8 cellular contexts compared by ENCODE assay signal in the genomic region with DNA sequence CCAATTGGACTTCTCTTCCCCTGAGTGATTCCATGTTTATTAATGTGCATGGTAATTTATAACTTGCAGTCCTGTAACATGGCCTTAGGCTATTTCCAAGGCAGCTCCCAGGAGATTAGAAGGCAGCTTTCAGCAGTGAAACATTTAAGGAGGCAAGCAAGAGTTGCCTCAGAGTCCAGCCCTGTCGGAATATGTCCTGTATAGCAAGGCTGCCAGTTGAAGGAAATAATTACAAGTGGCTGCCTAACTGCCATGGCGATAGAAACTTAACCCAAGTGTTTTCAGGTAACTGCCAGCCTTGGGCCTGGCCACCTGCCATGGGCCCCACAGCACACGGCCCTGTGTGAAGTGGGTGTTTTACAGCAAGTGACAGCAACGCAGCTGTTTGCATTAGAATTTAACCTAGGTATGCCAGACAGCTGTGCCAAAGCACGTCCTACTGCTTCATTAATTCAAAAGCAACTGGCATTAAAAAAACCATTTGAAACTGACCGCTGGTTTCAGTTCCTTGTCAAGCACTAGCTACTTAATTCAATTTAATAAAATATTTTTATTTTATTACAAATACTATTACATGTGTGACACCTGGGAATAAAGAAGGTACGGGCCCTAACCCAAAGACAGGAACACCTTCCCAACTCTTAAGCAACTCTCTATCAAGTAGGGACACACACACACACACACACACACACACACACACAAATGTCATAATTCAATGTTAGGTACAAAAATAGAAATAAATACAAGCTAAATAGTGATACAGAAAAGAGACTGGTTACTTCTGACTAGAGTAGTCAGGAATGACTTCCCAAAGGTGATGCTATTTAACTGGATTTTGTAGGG.
DNase-seq lines count a peak whose midpoint lies in the region; ATAC-seq and TF ChIP-seq lines count a peak whose summit lies in the region.

No MANE protein-coding gene starts in this region.

- WGBS in prostate gland, result 26% methylated on average over 7 of the region's 7 CpGs

- H3K36me3 ChIP-seq in mucosa of descending colon (ENCODE audit: low read depth) (no peaks in the 10 kb centered on the region), prostate gland (no peaks in the 10 kb centered on the region)

- H3K4me1 ChIP-seq in mucosa of descending colon (ENCODE audit: low read depth) (no peaks in the 10 kb centered on the region), prostate gland (replicated peaks) (no peaks in the 10 kb centered on the region)

- H3K4me3 ChIP-seq in mucosa of descending colon (no peak overlapping the region), prostate gland (no peak overlapping the region)

- POLR2A ChIA-PET in RWPE1 (lab: Yijun Ruan, JAX; ENCODE audit: low non-redundant PET), result no interaction called here

- no peak for TF ChIP-seq CTCF in mucosa of descending colon (IDR thresholded peaks at IDR 0.05)
- no peak for TF ChIP-seq CTCF in RWPE1 (conservative IDR thresholded peaks at IDR 0.05; ENCODE audit: low read depth)
- TF ChIP-seq CTCF in prostate gland (IDR thresholded peaks at IDR 0.05), result no peak

- intact Hi-C loops in mucosa of descending colon (cut with DNase I, micrococcal nuclease), result no loop called here
- intact Hi-C loops in prostate gland (cut with DNase I), result no loop called here

- DNase-seq in SHP77 (lab: John Stamatoyannopoulos, UW) (peak; percentile 84), mucosa of descending colon (peak in 1 of 3 donors; percentile 11), KG1 (lab: John Stamatoyannopoulos, UW) (no peak), RWPE1 (ENCODE audit: low spot score) (no peak), prostate gland (ENCODE audit: low spot score) (no peak)
- no peak for DNase-seq in NK-92 treated with Interleukin-12 subunit alpha and Interleukin-12 subunit beta, amount 100 ng/mL, for 24 hours (lab: John Stamatoyannopoulos, UW)

- H3K27me3 ChIP-seq in prostate gland (replicated peaks; ENCODE audit: insufficient read depth), result no peaks in the 10 kb centered on the region

- H3K9me3 ChIP-seq in mucosa of descending colon (no peaks in the 10 kb centered on the region), prostate gland (no peaks in the 10 kb centered on the region)

- ATAC-seq in GM18508 (IDR thresholded peaks at IDR 0.05; ENCODE audit: insufficient read depth, unreplicated experiment), result peak; percentile 64
- ATAC-seq in HG03175 (IDR thresholded peaks at IDR 0.05; ENCODE audit: unreplicated experiment), result peak; percentile 79
- ATAC-seq in mucosa of descending colon, result peak; percentile 38

- CTCF ChIA-PET in RWPE1 (lab: Yijun Ruan, JAX), result interaction anchor here (0.6 to 0.7 kb wide), 4 partner anchors 26 to 460 kb away, joined by 3 read pairs; no protein-coding TSS in a partner anchor

- H3K27ac ChIP-seq in RWPE1 (no peak overlapping the region), prostate gland (no peak overlapping the region)

- TF ChIP-seq POLR2A in prostate gland (IDR thresholded peaks at IDR 0.05), result no peak

Comparison
In these comparisons a context has a peak if more than half of its experiments do, and no peak if none do; other contexts are left out.
1. DNase-seq: peak in SHP77 (2 of 2); none in KG1 (single experiment), NK-92 treated with Interleukin-12 subunit alpha and Interleukin-12 subunit beta, amount 100 ng/mL, for 24 hours (single experiment), RWPE1 (single experiment) and prostate gland (single experiment).
2. Peak in every context shown above with its lines, with median percentiles within 50 percentile points of each other: ATAC-seq.